In the genomic region with DNA sequence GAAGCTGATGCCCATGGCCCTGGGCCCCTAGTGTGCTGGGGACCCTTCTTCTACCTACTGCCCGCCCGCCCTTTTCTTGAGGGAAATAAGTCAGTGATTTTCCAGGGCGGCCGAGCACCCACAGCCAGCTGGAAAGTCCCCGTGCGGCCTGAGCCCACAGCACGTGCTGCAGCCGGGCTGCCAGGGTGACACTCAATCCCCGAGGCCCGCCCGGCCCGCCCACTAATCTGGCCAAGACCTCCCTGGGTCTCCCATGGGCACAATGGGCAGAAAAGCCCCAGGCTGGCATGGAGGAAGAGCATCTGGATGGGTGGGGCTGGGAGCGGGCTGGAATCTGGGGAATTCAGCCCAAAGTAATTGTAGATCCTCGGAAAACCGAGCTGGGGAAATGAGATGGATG, we compare ENCODE assay signal across 1 cellular context.
TF ChIP-seq lines count a peak whose summit lies in the region.

No MANE protein-coding gene starts in this region.

TF ChIP-seq in IMR-90, 13 proteins besides CTCF, POLR2A, EP300 and RAD21 (continued from another document):
- TF ChIP-seq RCOR1 (IDR thresholded peaks at IDR 0.05; ENCODE audit: insufficient replicate concordance, low read length) (no peak), BHLHE40 (IDR thresholded peaks at IDR 0.05; ENCODE audit: low read depth, low read length) (no peak), USF2 (IDR thresholded peaks at IDR 0.05; ENCODE audit: low read depth, low read length) (no peak)
